ENCODE assay signal across 12 cellular contexts in genomic region chr9:69078069-69078468, GRCh38.
"Had no signal": no experiment of that assay in that cellular context is flagged by ENCODE, and none has a peak within 500 bp of the region (broad histone marks: within the 10 kb centered on the region; RNA-seq: fewer than 3 reads in every experiment).

No MANE protein-coding gene starts in this region.

- ATAC-seq: activated CD8-positive, alpha-beta T cell treated with anti-CD3 and anti-CD28 coated beads, Interleukin-2, amount 10 ng/mL, durations not matched to agents 7 days and 5 days; stimulated activated naive B cell treated with anti-CD40 and anti-IgM and Interleukin-4, amounts not matched to agents 10 μg/mL and 1 μg/mL and 100 μg/mL, for 72 hours had no signal

- H3K4me1 ChIP-seq: esophagus squamous epithelium, left lung, neural progenitor cell had no signal

- H3K27me3 ChIP-seq: brain microvascular endothelial cell, esophagus squamous epithelium, left lung, neural progenitor cell had no signal

- H3K27ac ChIP-seq: brain microvascular endothelial cell, left lung, neural progenitor cell, VCaP had no signal

- H3K9me3 ChIP-seq: esophagus squamous epithelium, left lung had no signal

- H3K36me3 ChIP-seq: brain microvascular endothelial cell, left lung, neural progenitor cell had no signal

- H3K4me3 ChIP-seq: esophagus squamous epithelium, left lung, neural progenitor cell had no signal

- DNase-seq: activated CD4-positive, alpha-beta T cell treated with anti-CD3 and anti-CD28 coated beads for 4 hours; activated CD8-positive, alpha-beta T cell treated with anti-CD3 and anti-CD28 coated beads, Interleukin-2, amount 10 ng/mL, durations not matched to agents 7 days and 5 days; activated naive CD4-positive, alpha-beta T cell treated with anti-CD3 and anti-CD28 coated beads for 36 hours; amniotic stem cell; brain microvascular endothelial cell; esophagus squamous epithelium; left lung; retina; stimulated activated naive B cell treated with anti-CD40 and anti-IgM and Interleukin-4, amounts not matched to agents 10 μg/mL and 1 μg/mL and 100 μg/mL, for 72 hours; T-helper 9 cell had no signal
